2 cellular contexts compared by ENCODE assay signal in the genomic region with DNA sequence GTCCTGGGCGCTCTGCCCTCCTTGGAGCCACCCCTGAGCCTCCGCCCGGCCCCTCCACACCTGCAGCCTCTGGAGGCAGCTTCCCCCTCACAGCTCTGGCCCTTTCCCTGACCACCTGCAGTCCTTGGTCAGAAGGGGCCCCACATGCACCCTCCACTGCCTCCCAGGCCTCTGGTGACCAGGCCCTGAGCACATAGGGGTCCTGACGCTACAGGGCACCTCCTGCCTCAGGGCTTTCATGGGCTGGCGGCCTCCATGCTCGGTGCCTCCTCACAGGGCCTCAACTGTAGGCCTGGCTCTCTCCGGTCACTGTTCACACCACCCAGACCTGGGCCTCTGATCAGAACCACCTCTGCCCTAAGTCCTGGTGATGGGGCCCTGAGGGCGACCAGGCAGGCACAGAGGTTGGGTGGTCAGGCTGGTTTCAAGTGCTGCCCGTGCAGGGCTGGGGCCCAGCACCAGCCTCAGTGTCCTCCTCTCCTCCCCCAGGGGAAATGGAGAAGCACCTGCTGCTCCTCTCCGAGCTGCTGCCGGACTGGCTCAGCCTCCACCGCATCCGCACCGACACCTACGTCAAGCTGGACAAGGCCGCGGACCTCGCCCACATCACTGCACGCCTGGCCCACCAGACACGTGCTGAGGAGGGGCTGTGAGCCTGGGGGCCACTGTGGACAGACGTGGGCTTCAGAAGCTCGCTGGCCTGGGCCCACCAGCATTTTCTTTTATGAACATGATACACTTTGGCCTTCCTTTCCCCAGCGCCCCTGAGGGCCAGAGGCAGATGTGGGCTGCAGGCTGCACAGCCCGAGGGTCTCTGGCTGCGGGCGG.
TF ChIP-seq lines count a peak whose summit lies in the region.

No MANE protein-coding gene starts in this region.

TF ChIP-seq in WTC11, 78 proteins besides CTCF, POLR2A, EP300 and RAD21 (continued from another document):
- TF ChIP-seq, protein P1, sequence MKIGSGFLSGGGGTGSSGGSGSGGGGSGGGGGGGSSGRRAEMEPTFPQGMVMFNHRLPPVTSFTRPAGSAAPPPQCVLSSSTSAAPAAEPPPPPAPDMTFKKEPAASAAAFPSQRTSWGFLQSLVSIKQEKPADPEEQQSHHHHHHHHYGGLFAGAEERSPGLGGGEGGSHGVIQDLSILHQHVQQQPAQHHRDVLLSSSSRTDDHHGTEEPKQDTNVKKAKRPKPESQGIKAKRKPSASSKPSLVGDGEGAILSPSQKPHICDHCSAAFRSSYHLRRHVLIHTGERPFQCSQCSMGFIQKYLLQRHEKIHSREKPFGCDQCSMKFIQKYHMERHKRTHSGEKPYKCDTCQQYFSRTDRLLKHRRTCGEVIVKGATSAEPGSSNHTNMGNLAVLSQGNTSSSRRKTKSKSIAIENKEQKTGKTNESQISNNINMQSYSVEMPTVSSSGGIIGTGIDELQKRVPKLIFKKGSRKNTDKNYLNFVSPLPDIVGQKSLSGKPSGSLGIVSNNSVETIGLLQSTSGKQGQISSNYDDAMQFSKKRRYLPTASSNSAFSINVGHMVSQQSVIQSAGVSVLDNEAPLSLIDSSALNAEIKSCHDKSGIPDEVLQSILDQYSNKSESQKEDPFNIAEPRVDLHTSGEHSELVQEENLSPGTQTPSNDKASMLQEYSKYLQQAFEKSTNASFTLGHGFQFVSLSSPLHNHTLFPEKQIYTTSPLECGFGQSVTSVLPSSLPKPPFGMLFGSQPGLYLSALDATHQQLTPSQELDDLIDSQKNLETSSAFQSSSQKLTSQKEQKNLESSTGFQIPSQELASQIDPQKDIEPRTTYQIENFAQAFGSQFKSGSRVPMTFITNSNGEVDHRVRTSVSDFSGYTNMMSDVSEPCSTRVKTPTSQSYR (CRISPR knock-in tag; IDR thresholded peaks at IDR 0.05): no peak
- TF ChIP-seq, protein P2, sequence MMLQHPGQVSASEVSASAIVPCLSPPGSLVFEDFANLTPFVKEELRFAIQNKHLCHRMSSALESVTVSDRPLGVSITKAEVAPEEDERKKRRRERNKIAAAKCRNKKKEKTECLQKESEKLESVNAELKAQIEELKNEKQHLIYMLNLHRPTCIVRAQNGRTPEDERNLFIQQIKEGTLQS (CRISPR knock-in tag; conservative IDR thresholded peaks at IDR 0.05): no peak
- TF ChIP-seq EMX1 (CRISPR knock-in tag; IDR thresholded peaks at IDR 0.05) (no peak), CREB1 (CRISPR knock-in tag; IDR thresholded peaks at IDR 0.05) (peak; percentile 40; the same call in 1 of the 2 replicates)

TF ChIP-seq in HepG2, 621 proteins besides CTCF, POLR2A, EP300 and RAD21 (continued from another document and continues in another):
- TF ChIP-seq, protein P3, sequence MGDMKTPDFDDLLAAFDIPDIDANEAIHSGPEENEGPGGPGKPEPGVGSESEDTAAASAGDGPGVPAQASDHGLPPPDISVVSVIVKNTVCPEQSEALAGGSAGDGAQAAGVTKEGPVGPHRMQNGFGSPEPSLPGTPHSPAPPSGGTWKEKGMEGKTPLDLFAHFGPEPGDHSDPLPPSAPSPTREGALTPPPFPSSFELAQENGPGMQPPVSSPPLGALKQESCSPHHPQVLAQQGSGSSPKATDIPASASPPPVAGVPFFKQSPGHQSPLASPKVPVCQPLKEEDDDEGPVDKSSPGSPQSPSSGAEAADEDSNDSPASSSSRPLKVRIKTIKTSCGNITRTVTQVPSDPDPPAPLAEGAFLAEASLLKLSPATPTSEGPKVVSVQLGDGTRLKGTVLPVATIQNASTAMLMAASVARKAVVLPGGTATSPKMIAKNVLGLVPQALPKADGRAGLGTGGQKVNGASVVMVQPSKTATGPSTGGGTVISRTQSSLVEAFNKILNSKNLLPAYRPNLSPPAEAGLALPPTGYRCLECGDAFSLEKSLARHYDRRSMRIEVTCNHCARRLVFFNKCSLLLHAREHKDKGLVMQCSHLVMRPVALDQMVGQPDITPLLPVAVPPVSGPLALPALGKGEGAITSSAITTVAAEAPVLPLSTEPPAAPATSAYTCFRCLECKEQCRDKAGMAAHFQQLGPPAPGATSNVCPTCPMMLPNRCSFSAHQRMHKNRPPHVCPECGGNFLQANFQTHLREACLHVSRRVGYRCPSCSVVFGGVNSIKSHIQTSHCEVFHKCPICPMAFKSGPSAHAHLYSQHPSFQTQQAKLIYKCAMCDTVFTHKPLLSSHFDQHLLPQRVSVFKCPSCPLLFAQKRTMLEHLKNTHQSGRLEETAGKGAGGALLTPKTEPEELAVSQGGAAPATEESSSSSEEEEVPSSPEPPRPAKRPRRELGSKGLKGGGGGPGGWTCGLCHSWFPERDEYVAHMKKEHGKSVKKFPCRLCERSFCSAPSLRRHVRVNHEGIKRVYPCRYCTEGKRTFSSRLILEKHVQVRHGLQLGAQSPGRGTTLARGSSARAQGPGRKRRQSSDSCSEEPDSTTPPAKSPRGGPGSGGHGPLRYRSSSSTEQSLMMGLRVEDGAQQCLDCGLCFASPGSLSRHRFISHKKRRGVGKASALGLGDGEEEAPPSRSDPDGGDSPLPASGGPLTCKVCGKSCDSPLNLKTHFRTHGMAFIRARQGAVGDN (CRISPR knock-in tag; IDR thresholded peaks at IDR 0.05): peak; percentile 26; the same call in 1 of the 2 replicates
- no peak for TF ChIP-seq SP4 (CRISPR knock-in tag; IDR thresholded peaks at IDR 0.05)
- no peak for TF ChIP-seq ZSCAN29 (CRISPR knock-in tag; conservative IDR thresholded peaks at IDR 0.05)
- TF ChIP-seq ZNF549 (CRISPR knock-in tag; IDR thresholded peaks at IDR 0.05): no peak
- TF ChIP-seq RFX1 (IDR thresholded peaks at IDR 0.05): no peak
- no peak for TF ChIP-seq ZNF33B (CRISPR knock-in tag; IDR thresholded peaks at IDR 0.05)
- TF ChIP-seq, protein P4, sequence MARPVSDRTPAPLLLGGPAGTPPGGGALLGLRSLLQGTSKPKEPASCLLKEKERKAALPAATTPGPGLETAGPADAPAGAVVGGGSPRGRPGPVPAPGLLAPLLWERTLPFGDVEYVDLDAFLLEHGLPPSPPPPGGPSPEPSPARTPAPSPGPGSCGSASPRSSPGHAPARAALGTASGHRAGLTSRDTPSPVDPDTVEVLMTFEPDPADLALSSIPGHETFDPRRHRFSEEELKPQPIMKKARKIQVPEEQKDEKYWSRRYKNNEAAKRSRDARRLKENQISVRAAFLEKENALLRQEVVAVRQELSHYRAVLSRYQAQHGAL (CRISPR knock-in tag; IDR thresholded peaks at IDR 0.05; ENCODE audit: not compliant biosample characterization): no peak
- TF ChIP-seq, protein P5, sequence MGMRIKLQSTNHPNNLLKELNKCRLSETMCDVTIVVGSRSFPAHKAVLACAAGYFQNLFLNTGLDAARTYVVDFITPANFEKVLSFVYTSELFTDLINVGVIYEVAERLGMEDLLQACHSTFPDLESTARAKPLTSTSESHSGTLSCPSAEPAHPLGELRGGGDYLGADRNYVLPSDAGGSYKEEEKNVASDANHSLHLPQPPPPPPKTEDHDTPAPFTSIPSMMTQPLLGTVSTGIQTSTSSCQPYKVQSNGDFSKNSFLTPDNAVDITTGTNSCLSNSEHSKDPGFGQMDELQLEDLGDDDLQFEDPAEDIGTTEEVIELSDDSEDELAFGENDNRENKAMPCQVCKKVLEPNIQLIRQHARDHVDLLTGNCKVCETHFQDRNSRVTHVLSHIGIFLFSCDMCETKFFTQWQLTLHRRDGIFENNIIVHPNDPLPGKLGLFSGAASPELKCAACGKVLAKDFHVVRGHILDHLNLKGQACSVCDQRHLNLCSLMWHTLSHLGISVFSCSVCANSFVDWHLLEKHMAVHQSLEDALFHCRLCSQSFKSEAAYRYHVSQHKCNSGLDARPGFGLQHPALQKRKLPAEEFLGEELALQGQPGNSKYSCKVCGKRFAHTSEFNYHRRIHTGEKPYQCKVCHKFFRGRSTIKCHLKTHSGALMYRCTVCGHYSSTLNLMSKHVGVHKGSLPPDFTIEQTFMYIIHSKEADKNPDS (CRISPR knock-in tag; IDR thresholded peaks at IDR 0.05): no peak
- TF ChIP-seq ZKSCAN1 (IDR thresholded peaks at IDR 0.05; ENCODE audit: low read length): no peak
- TF ChIP-seq, protein P6, sequence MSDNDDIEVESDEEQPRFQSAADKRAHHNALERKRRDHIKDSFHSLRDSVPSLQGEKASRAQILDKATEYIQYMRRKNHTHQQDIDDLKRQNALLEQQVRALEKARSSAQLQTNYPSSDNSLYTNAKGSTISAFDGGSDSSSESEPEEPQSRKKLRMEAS (IDR thresholded peaks at IDR 0.05): no peak
- no peak for TF ChIP-seq ZNF333 (CRISPR knock-in tag; IDR thresholded peaks at IDR 0.05; ENCODE audit: borderline replicate concordance)
- peak; percentile 67 for TF ChIP-seq HNRNPL (IDR thresholded peaks at IDR 0.05; ENCODE audit: low read depth, low read length)
- TF ChIP-seq GZF1 (CRISPR knock-in tag; IDR thresholded peaks at IDR 0.05): no peak
- TF ChIP-seq ZFYVE20 (CRISPR knock-in tag; IDR thresholded peaks at IDR 0.05; ENCODE audit: borderline replicate concordance, low read depth): no peak
- no peak for TF ChIP-seq SIX1 (CRISPR knock-in tag; IDR thresholded peaks at IDR 0.05; ENCODE audit: borderline replicate concordance)
- no peak for TF ChIP-seq ZNF138 (CRISPR knock-in tag; IDR thresholded peaks at IDR 0.05; ENCODE audit: low read depth)
- TF ChIP-seq, protein P7, sequence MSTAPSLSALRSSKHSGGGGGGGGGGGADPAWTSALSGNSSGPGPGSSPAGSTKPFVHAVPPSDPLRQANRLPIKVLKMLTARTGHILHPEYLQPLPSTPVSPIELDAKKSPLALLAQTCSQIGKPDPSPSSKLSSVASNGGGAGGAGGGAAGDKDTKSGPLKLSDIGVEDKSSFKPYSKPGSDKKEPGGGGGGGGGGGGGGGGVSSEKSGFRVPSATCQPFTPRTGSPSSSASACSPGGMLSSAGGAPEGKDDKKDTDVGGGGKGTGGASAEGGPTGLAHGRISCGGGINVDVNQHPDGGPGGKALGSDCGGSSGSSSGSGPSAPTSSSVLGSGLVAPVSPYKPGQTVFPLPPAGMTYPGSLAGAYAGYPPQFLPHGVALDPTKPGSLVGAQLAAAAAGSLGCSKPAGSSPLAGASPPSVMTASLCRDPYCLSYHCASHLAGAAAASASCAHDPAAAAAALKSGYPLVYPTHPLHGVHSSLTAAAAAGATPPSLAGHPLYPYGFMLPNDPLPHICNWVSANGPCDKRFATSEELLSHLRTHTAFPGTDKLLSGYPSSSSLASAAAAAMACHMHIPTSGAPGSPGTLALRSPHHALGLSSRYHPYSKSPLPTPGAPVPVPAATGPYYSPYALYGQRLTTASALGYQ (CRISPR knock-in tag; IDR thresholded peaks at IDR 0.05): no peak
- peak; percentile 37; the same call in 1 of the 2 replicates for TF ChIP-seq ZNF563 (CRISPR knock-in tag; IDR thresholded peaks at IDR 0.05)
- no peak for TF ChIP-seq HDAC1 (CRISPR knock-in tag; IDR thresholded peaks at IDR 0.05)
- TF ChIP-seq, protein P8, sequence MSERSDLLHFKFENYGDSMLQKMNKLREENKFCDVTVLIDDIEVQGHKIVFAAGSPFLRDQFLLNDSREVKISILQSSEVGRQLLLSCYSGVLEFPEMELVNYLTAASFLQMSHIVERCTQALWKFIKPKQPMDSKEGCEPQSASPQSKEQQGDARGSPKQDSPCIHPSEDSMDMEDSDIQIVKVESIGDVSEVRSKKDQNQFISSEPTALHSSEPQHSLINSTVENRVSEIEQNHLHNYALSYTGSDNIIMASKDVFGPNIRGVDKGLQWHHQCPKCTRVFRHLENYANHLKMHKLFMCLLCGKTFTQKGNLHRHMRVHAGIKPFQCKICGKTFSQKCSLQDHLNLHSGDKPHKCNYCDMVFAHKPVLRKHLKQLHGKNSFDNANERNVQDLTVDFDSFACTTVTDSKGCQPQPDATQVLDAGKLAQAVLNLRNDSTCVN (CRISPR knock-in tag; IDR thresholded peaks at IDR 0.05; ENCODE audit: borderline replicate concordance): no peak
- no peak for TF ChIP-seq FOXJ3 (CRISPR knock-in tag; IDR thresholded peaks at IDR 0.05; ENCODE audit: borderline replicate concordance)
- no peak for TF ChIP-seq PLRG1 (conservative IDR thresholded peaks at IDR 0.05)
- TF ChIP-seq, protein P9, sequence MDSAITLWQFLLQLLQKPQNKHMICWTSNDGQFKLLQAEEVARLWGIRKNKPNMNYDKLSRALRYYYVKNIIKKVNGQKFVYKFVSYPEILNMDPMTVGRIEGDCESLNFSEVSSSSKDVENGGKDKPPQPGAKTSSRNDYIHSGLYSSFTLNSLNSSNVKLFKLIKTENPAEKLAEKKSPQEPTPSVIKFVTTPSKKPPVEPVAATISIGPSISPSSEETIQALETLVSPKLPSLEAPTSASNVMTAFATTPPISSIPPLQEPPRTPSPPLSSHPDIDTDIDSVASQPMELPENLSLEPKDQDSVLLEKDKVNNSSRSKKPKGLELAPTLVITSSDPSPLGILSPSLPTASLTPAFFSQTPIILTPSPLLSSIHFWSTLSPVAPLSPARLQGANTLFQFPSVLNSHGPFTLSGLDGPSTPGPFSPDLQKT (CRISPR knock-in tag; IDR thresholded peaks at IDR 0.05; ENCODE audit: borderline replicate concordance): no peak
- no peak for TF ChIP-seq IKZF4 (CRISPR knock-in tag; IDR thresholded peaks at IDR 0.05; ENCODE audit: borderline replicate concordance, low read depth, not compliant biosample characterization)
- TF ChIP-seq, protein P10, sequence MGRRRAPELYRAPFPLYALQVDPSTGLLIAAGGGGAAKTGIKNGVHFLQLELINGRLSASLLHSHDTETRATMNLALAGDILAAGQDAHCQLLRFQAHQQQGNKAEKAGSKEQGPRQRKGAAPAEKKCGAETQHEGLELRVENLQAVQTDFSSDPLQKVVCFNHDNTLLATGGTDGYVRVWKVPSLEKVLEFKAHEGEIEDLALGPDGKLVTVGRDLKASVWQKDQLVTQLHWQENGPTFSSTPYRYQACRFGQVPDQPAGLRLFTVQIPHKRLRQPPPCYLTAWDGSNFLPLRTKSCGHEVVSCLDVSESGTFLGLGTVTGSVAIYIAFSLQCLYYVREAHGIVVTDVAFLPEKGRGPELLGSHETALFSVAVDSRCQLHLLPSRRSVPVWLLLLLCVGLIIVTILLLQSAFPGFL (CRISPR knock-in tag; IDR thresholded peaks at IDR 0.05): no peak
- TF ChIP-seq HDAC6 (IDR thresholded peaks at IDR 0.05; ENCODE audit: low read depth, low read length): no peak
- TF ChIP-seq, protein P11, sequence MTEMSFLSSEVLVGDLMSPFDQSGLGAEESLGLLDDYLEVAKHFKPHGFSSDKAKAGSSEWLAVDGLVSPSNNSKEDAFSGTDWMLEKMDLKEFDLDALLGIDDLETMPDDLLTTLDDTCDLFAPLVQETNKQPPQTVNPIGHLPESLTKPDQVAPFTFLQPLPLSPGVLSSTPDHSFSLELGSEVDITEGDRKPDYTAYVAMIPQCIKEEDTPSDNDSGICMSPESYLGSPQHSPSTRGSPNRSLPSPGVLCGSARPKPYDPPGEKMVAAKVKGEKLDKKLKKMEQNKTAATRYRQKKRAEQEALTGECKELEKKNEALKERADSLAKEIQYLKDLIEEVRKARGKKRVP (CRISPR knock-in tag; IDR thresholded peaks at IDR 0.05): no peak
- TF ChIP-seq, protein P12, sequence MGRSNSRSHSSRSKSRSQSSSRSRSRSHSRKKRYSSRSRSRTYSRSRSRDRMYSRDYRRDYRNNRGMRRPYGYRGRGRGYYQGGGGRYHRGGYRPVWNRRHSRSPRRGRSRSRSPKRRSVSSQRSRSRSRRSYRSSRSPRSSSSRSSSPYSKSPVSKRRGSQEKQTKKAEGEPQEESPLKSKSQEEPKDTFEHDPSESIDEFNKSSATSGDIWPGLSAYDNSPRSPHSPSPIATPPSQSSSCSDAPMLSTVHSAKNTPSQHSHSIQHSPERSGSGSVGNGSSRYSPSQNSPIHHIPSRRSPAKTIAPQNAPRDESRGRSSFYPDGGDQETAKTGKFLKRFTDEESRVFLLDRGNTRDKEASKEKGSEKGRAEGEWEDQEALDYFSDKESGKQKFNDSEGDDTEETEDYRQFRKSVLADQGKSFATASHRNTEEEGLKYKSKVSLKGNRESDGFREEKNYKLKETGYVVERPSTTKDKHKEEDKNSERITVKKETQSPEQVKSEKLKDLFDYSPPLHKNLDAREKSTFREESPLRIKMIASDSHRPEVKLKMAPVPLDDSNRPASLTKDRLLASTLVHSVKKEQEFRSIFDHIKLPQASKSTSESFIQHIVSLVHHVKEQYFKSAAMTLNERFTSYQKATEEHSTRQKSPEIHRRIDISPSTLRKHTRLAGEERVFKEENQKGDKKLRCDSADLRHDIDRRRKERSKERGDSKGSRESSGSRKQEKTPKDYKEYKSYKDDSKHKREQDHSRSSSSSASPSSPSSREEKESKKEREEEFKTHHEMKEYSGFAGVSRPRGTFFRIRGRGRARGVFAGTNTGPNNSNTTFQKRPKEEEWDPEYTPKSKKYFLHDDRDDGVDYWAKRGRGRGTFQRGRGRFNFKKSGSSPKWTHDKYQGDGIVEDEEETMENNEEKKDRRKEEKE (IDR thresholded peaks at IDR 0.05): no peak
